8 cellular contexts compared by ENCODE assay signal in the genomic region with DNA sequence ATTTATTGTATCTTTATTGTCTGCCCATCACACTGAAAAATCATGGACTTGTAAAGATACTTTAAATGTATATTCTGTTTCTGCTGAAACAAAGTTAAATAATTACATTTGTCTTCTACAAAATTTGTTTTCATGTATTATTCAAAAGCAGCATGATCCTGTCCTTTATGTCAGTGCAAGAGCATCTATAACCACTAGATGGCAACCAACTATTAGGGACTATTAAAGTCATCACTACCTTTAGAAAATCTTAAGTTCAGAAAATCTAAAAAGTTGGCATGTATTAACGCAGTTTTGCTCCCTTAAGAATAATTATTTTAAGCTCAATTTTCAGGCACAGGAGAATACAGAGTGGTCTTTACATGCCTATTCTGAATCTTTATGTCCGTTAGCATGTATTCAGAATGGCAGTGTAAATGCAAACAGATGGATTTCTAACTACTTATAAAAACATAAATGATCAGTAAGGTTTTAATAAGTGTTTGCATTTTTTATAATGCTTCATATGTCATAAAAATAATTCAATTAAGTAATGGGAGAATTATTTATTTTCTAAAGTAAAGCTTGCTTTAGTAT. TPM values are rescaled to one million over a fixed set of nuclear protein-coding genes. Genes with fewer than 3 reads are reported as not detected.
DNase-seq lines count a peak whose midpoint lies in the region; ATAC-seq and TF ChIP-seq lines count a peak whose summit lies in the region.

No MANE protein-coding gene starts in this region.

- 44 to 48% methylated on average over 2 of the region's 2 CpGs for WGBS in aorta, 2 donors

- no peak overlapping the region for H3K27ac ChIP-seq in aorta (ENCODE audit: low read depth in 1 of 2, low read length in 2 of 2)

- no peaks in the 10 kb centered on the region for H3K36me3 ChIP-seq in aorta (ENCODE audit: control insufficient read depth in 1 of 2, insufficient read depth in 2 of 2, low read length in 1 of 2)

- TF ChIP-seq CTCF in CD14-positive monocyte (IDR thresholded peaks at IDR 0.05) (peak; percentile 83), MCF 10A (IDR thresholded peaks at IDR 0.05; ENCODE audit: unreplicated experiment) (peak; percentile 55)

- BruUV-seq in MCF 10A (replicated peaks; lab: Mats Ljungman, UMichigan): no TSS peak

- H3K4me3 Mint-ChIP-seq in CD14-positive monocyte: no peak overlapping the region
- no peak overlapping the region for H3K4me3 Mint-ChIP-seq in MCF 10A (ENCODE audit: unreplicated experiment)
- H3K4me3 Mint-ChIP-seq in activated naive CD8-positive, alpha-beta T cell treated with anti-CD3 and anti-CD28 coated beads, Interleukin-2, amount 50 U/mL, for 24 hours: no peak overlapping the region

- ATAC-seq in GM18517 (IDR thresholded peaks at IDR 0.05; ENCODE audit: unreplicated experiment) (peak; percentile 83), HG02973 (IDR thresholded peaks at IDR 0.05; ENCODE audit: unreplicated experiment) (peak; percentile 90), aorta (ENCODE audit: low FRiP score) (peak; percentile 81)
- ATAC-seq in activated naive CD8-positive, alpha-beta T cell treated with anti-CD3 and anti-CD28 coated beads, Interleukin-2, amount 50 U/mL, for 24 hours: no peak

- H3K4me1 ChIP-seq in aorta (ENCODE audit: control insufficient read depth in 1 of 2, insufficient read depth in 2 of 2, low read length in 2 of 2): peaks cover 0 to 7% of the 10 kb centered on the region in 2 donors

- no peaks in the 10 kb centered on the region for H3K27me3 ChIP-seq in aorta (ENCODE audit: control insufficient read depth in 1 of 2, insufficient read depth in 2 of 2, low read length in 1 of 2)

- intact Hi-C loops in CD14-positive monocyte (cut with micrococcal nuclease) (loop anchor here (5.0 kb wide), 1 partner anchor 260 kb away; no protein-coding TSS in a partner anchor), MCF 10A (cut with micrococcal nuclease) (loop anchor here (1.0 to 2.0 kb wide), 4 partner anchors 18 to 259 kb away; partner anchors contain the start of gene TMEM30A), aorta (cut with DNase I) (loop anchor here (2.0 kb wide), 1 partner anchor 260 kb away; no protein-coding TSS in a partner anchor)

- H3K27ac Mint-ChIP-seq in CD14-positive monocyte: no peak overlapping the region
- H3K27ac Mint-ChIP-seq in MCF 10A (ENCODE audit: low read depth, unreplicated experiment): no peak overlapping the region
- H3K27ac Mint-ChIP-seq in activated naive CD8-positive, alpha-beta T cell treated with anti-CD3 and anti-CD28 coated beads, Interleukin-2, amount 50 U/mL, for 24 hours: no peak overlapping the region

- H3K9me3 ChIP-seq in aorta (ENCODE audit: control insufficient read depth, low read length): no peaks in the 10 kb centered on the region

- POLR2A ChIA-PET in MCF 10A (lab: Yijun Ruan, JAX): interaction anchor here (0.6 to 9.7 kb wide), 5 partner anchors 16 to 1475 kb away, joined by 3 to 314 read pairs (median 3); partner anchors contain the start of genes COX7A2, SENP6 and TMEM30A

- H3K36me3 Mint-ChIP-seq in CD14-positive monocyte (peaks cover 23 to 47% of the 10 kb centered on the region in 2 donors), MCF 10A (ENCODE audit: insufficient read depth, unreplicated experiment) (peaks cover 23% of the 10 kb centered on the region)
- peaks cover 15% of the 10 kb centered on the region for H3K36me3 Mint-ChIP-seq in activated naive CD8-positive, alpha-beta T cell treated with anti-CD3 and anti-CD28 coated beads, Interleukin-2, amount 50 U/mL, for 24 hours (ENCODE audit: low read depth)

- H3K27me3 Mint-ChIP-seq in CD14-positive monocyte (ENCODE audit: low read depth in 3 of 3) (no peaks in the 10 kb centered on the region), MCF 10A (ENCODE audit: insufficient read depth, unreplicated experiment) (no peaks in the 10 kb centered on the region)
- H3K27me3 Mint-ChIP-seq in activated naive CD8-positive, alpha-beta T cell treated with anti-CD3 and anti-CD28 coated beads, Interleukin-2, amount 50 U/mL, for 24 hours: no peaks in the 10 kb centered on the region

- no peak overlapping the region for H3K4me3 ChIP-seq in aorta (ENCODE audit: low read length in 2 of 2)

- H3K9me3 Mint-ChIP-seq in CD14-positive monocyte (no peaks in the 10 kb centered on the region), MCF 10A (ENCODE audit: unreplicated experiment) (no peaks in the 10 kb centered on the region)
- no peaks in the 10 kb centered on the region for H3K9me3 Mint-ChIP-seq in activated naive CD8-positive, alpha-beta T cell treated with anti-CD3 and anti-CD28 coated beads, Interleukin-2, amount 50 U/mL, for 24 hours

- CTCF ChIA-PET in MCF 10A (lab: Yijun Ruan, JAX): interaction anchor here (0.6 to 3.5 kb wide), 23 partner anchors 9 to 506 kb away, joined by 3 to 39 read pairs (median 4); partner anchors contain the start of gene TMEM30A

- DNase-seq in CD14-positive monocyte (ENCODE audit: low spot score): no peak
- DNase-seq in NCI-H2227 treated with DMSO at 0.1 percent for 48 hours (lab: John Stamatoyannopoulos, UW): peak; percentile 9
- DNase-seq in MCF 10A (ENCODE audit: unreplicated experiment): peak; percentile 65
- peak; percentile 43 for DNase-seq in kidney glomerular epithelial cell (lab: John Stamatoyannopoulos, UW)
- no peak for DNase-seq in aorta
- no peak for DNase-seq in activated naive CD8-positive, alpha-beta T cell treated with anti-CD3 and anti-CD28 coated beads, Interleukin-2, amount 50 U/mL, for 24 hours

- H3K4me1 Mint-ChIP-seq in CD14-positive monocyte (peaks cover 9% of the 10 kb centered on the region), MCF 10A (ENCODE audit: insufficient read depth, unreplicated experiment) (peaks cover 12% of the 10 kb centered on the region)
- H3K4me1 Mint-ChIP-seq in activated naive CD8-positive, alpha-beta T cell treated with anti-CD3 and anti-CD28 coated beads, Interleukin-2, amount 50 U/mL, for 24 hours: peaks cover 39% of the 10 kb centered on the region

RNA-seq across cellular contexts. Expression of gene TMEM30A, which starts 17.8 kb away (rescaled TPM):
- 100 to 1,000 TPM in 1 of 2 donors, 10 to 100 TPM in 1; 70.6 to 101 TPM for polyA plus RNA-seq in CD14-positive monocyte
- 53.7 and 71.4 TPM in 2 replicates for total RNA-seq in MCF 10A (2022)
- 100 to 1,000 TPM; 133 to 164 TPM for total RNA-seq in aorta
- polyA plus RNA-seq in aorta: 10 to 100 TPM; 66.5 to 80.8 TPM

RNA-seq across cellular contexts. Expression of gene COX7A2, which starts 23.2 kb away (rescaled TPM):
- polyA plus RNA-seq in CD14-positive monocyte (100 to 1,000 TPM; 798 to 846 TPM), aorta (1,000 to 10,000 TPM in 1 of 2 donors, 100 to 1,000 TPM in 1; 299 to 1,052 TPM)
- total RNA-seq in MCF 10A (2022) (316 and 375 TPM in 2 replicates), aorta (100 to 1,000 TPM; 199 to 312 TPM)

Comparison
In these comparisons a context has a peak if more than half of its experiments do, and no peak if none do; other contexts are left out.
1. DNase-seq: peak in NCI-H2227 treated with DMSO at 0.1 percent for 48 hours (single experiment), MCF 10A (single experiment) and kidney glomerular epithelial cell (single experiment); none in CD14-positive monocyte (single experiment), aorta (0 of 2) and activated naive CD8-positive, alpha-beta T cell treated with anti-CD3 and anti-CD28 coated beads, Interleukin-2, amount 50 U/mL, for 24 hours (single experiment).